13 cellular contexts compared by ENCODE assay signal in genomic region chr17:57401556-57402488, GRCh38.
DNase-seq lines count a peak whose midpoint lies in the region; ATAC-seq and TF ChIP-seq lines count a peak whose summit lies in the region.
"Had no signal": no experiment of that assay in that cellular context is flagged by ENCODE, and none has a peak within 500 bp of the region (broad histone marks: within the 10 kb centered on the region; RNA-seq: fewer than 3 reads in every experiment).

No MANE protein-coding gene starts in this region.

- H3K9me3 ChIP-seq in SK-N-SH (no peaks in the 10 kb centered on the region), gastrocnemius medialis (no peaks in the 10 kb centered on the region)

- no peak overlapping the region for H3K9ac ChIP-seq in SK-N-SH

- H3K36me3 ChIP-seq in SK-N-SH (replicated peaks in 1 of 2; ENCODE audit: control insufficient read depth in 1 of 2, insufficient read depth in 2 of 2, low read length in 1 of 2) (peaks cover 0 to 24% of the 10 kb centered on the region in 2 experiments), gastrocnemius medialis (no peaks in the 10 kb centered on the region)

- peaks cover 3% of the 10 kb centered on the region for H3K27me3 Mint-ChIP-seq in glutamatergic neuron (ENCODE audit: unreplicated experiment)
- H3K27me3 Mint-ChIP-seq: activated B cell treated with CpG ODN at 0.5 μM for 24 hours had no signal

- peak overlapping the region in 1 of 2 experiments; percentile 69; a peak in 1 of 4 replicates for H3K27ac ChIP-seq in SK-N-SH (ENCODE audit: low read depth in 2 of 2, low read length in 1 of 2)
- peak overlapping the region; percentile 12 to 82 (median 67) for H3K27ac ChIP-seq in gastrocnemius medialis
- H3K27ac ChIP-seq: coronary artery had no signal

- no peaks in the 10 kb centered on the region for H3F3A ChIP-seq in SK-N-SH (replicated peaks; ENCODE audit: insufficient read depth)

- no peaks in the 10 kb centered on the region for H4K20me1 ChIP-seq in SK-N-SH (ENCODE audit: insufficient read depth)

- no peak overlapping the region for H3K4me2 ChIP-seq in SK-N-SH

- no peak for TF ChIP-seq EP300 in SK-N-SH (IDR thresholded peaks at IDR 0.05; ENCODE audit: borderline replicate concordance in 1 of 2, low read depth in 1 of 2, low read length in 1 of 2)

- in situ Hi-C loops in gastrocnemius medialis (cut with MboI; ENCODE audit: low sequenced_read_pairs in 4 of 4) = no loop called here

- H2AFZ ChIP-seq in SK-N-SH (ENCODE audit: low read depth) = no peak overlapping the region

- H3K4me3 Mint-ChIP-seq in glutamatergic neuron (ENCODE audit: unreplicated experiment) = peak overlapping the region; percentile 16
- H3K4me3 Mint-ChIP-seq: activated B cell treated with CpG ODN at 0.5 μM for 24 hours had no signal

- H3K4me1 Mint-ChIP-seq in glutamatergic neuron (ENCODE audit: low read depth, unreplicated experiment) = peaks cover 62% of the 10 kb centered on the region

- no peaks in the 10 kb centered on the region for H3K36me3 Mint-ChIP-seq in glutamatergic neuron (ENCODE audit: unreplicated experiment)

- DNase-seq in SK-N-SH (peak; percentile 44), OCI-M1 (lab: John Stamatoyannopoulos, UW) (peak; percentile 29), glutamatergic neuron (no peak), gastrocnemius medialis (peak in 1 of 2 donors; percentile 41), putamen (ENCODE audit: low spot score) (no peak), T-helper 9 cell (no peak), inferior parietal cortex (ENCODE audit: extremely low spot score) (no peak)
- DNase-seq: activated B cell treated with CpG ODN at 0.5 μM for 24 hours, DMS79 treated with DMSO at 0.1 percent for 48 hours, midbrain had no signal

- H3K4me3 ChIP-seq in SK-N-SH (ENCODE audit: low read depth in 2 of 2, low read length in 1 of 2) (no peak overlapping the region), gastrocnemius medialis (no peak overlapping the region)
- H3K4me3 ChIP-seq: coronary artery had no signal

- no peaks in the 10 kb centered on the region for H3K79me2 ChIP-seq in SK-N-SH (ENCODE audit: insufficient read depth)

- TF ChIP-seq RAD21 in SK-N-SH (IDR thresholded peaks at IDR 0.05; ENCODE audit: low read length) = peak; percentile 26

- H3K4me1 ChIP-seq in SK-N-SH (ENCODE audit: control insufficient read depth in 1 of 2, insufficient read depth in 2 of 2, low read depth in 1 of 2, low read length in 1 of 2) (peaks cover 11 to 59% of the 10 kb centered on the region in 2 experiments; a peak in 2 of 4 replicates), gastrocnemius medialis (peaks cover 43 to 63% of the 10 kb centered on the region in 2 donors)

- no peak for TF ChIP-seq POLR2A in gastrocnemius medialis (IDR thresholded peaks at IDR 0.05)

- 0 out of 2 replicates have a peak, but pooled peaks have one; percentile 13 for TF ChIP-seq CTCF in SK-N-SH (IDR thresholded peaks at IDR 0.05)
- TF ChIP-seq CTCF in glutamatergic neuron (IDR thresholded peaks at IDR 0.05; ENCODE audit: partially characterized antibody, unreplicated experiment) = no peak
- TF ChIP-seq CTCF in gastrocnemius medialis (IDR thresholded peaks at IDR 0.05 in 4 of 5, conservative IDR thresholded peaks at IDR 0.05 in 1 of 5) = peak in 1 of 5 experiments; percentile 13

- CTCF ChIA-PET in SK-N-SH (lab: Yijun Ruan, JAX) = interaction anchor here (0.9 to 1.4 kb wide), 3 partner anchors 11 to 159 kb away, joined by 3 read pairs; no protein-coding TSS in a partner anchor

- no peaks in the 10 kb centered on the region for H3K27me3 ChIP-seq in SK-N-SH (ENCODE audit: insufficient read depth)
- no peaks in the 10 kb centered on the region for H3K27me3 ChIP-seq in gastrocnemius medialis

- WGBS in SK-N-SH (ENCODE audit: low lambda C conversion rate) = 92% methylated on average over 15 of the region's 15 CpGs

- intact Hi-C loops in gastrocnemius medialis (cut with DNase I; ENCODE audit: low total_unique reads) = loop anchor here (5.0 kb wide), 2 partner anchors 145 to 160 kb away; partner anchors contain the start of gene MSI2

- ATAC-seq in SK-N-SH treated with all-trans-retinoic acid at 6 μM for 48 hours (no peak; the same call in 2 of the 3 replicates), gastrocnemius medialis (peak in 1 of 2 donors; percentile 32)

- H3K9me3 Mint-ChIP-seq in glutamatergic neuron (ENCODE audit: unreplicated experiment) = peaks cover 4% of the 10 kb centered on the region
- H3K9me3 Mint-ChIP-seq: activated B cell treated with CpG ODN at 0.5 μM for 24 hours; activated T-helper 2 cell treated with anti-CD3 and anti-CD28 coated beads, Interferon-gamma antibody, Interleukin-2, Interleukin-4, amounts not matched to agents 10 μg/mL and 5 μg/mL and 100 μg/mL, durations not matched to agents 14 hours and 24 hours and 36 hours had no signal

- POLR2A ChIA-PET in SK-N-SH (lab: Yijun Ruan, JAX) = interaction anchor here (0.9 to 1.4 kb wide), 2 partner anchors 218 to 346 kb away, joined by 3 to 4 read pairs; no protein-coding TSS in a partner anchor

- peak overlapping the region; percentile 20 for H3K27ac Mint-ChIP-seq in glutamatergic neuron (ENCODE audit: unreplicated experiment)
- H3K27ac Mint-ChIP-seq: activated B cell treated with CpG ODN at 0.5 μM for 24 hours; activated T-helper 2 cell treated with anti-CD3 and anti-CD28 coated beads, Interferon-gamma antibody, Interleukin-2, Interleukin-4, amounts not matched to agents 10 μg/mL and 5 μg/mL and 100 μg/mL, durations not matched to agents 14 hours and 24 hours and 36 hours had no signal

- no peaks in the 10 kb centered on the region for H3K9me2 ChIP-seq in SK-N-SH

TF ChIP-seq in SK-N-SH, 30 proteins besides CTCF, POLR2A, EP300 and RAD21 (continues in another document):
- TF ChIP-seq FOXJ3 (CRISPR knock-in tag; IDR thresholded peaks at IDR 0.05) = no peak
- no peak for TF ChIP-seq PBX3 (IDR thresholded peaks at IDR 0.05)
- TF ChIP-seq GABPA (IDR thresholded peaks at IDR 0.05; ENCODE audit: low read depth) = no peak
- no peak for TF ChIP-seq TEAD4 (IDR thresholded peaks at IDR 0.05; ENCODE audit: borderline replicate concordance, insufficient read depth)
- no peak for TF ChIP-seq GATA2 (CRISPR knock-in tag; IDR thresholded peaks at IDR 0.05)
- no peak for TF ChIP-seq YY1 (IDR thresholded peaks at IDR 0.05; ENCODE audit: low read depth)

TF ChIP-seq in SK-N-SH treated with all-trans-retinoic acid at 6 μM for 48 hours, 23 proteins besides CTCF, POLR2A, EP300 and RAD21 (continues in another document):
- TF ChIP-seq POU6F1 (CRISPR knock-in tag; IDR thresholded peaks at IDR 0.05; ENCODE audit: borderline replicate concordance, low read depth) (no peak), TSHZ2 (CRISPR knock-in tag; IDR thresholded peaks at IDR 0.05) (no peak), TCF4 (CRISPR knock-in tag; IDR thresholded peaks at IDR 0.05; ENCODE audit: borderline replicate concordance) (no peak), ZNF70 (CRISPR knock-in tag; IDR thresholded peaks at IDR 0.05) (no peak), PPARA (CRISPR knock-in tag; IDR thresholded peaks at IDR 0.05; ENCODE audit: borderline replicate concordance) (no peak), RARB (CRISPR knock-in tag; IDR thresholded peaks at IDR 0.05) (no peak), ZFP3 (CRISPR knock-in tag; IDR thresholded peaks at IDR 0.05) (no peak), CSRNP3 (CRISPR knock-in tag; IDR thresholded peaks at IDR 0.05) (no peak)

Comparison
In these comparisons a context has a peak if more than half of its experiments do, and no peak if none do; other contexts are left out.
1. DNase-seq: peak in SK-N-SH (single experiment) and OCI-M1 (single experiment); none in glutamatergic neuron (single experiment), putamen (single experiment), T-helper 9 cell (single experiment) and inferior parietal cortex (single experiment).